In the genomic region with DNA sequence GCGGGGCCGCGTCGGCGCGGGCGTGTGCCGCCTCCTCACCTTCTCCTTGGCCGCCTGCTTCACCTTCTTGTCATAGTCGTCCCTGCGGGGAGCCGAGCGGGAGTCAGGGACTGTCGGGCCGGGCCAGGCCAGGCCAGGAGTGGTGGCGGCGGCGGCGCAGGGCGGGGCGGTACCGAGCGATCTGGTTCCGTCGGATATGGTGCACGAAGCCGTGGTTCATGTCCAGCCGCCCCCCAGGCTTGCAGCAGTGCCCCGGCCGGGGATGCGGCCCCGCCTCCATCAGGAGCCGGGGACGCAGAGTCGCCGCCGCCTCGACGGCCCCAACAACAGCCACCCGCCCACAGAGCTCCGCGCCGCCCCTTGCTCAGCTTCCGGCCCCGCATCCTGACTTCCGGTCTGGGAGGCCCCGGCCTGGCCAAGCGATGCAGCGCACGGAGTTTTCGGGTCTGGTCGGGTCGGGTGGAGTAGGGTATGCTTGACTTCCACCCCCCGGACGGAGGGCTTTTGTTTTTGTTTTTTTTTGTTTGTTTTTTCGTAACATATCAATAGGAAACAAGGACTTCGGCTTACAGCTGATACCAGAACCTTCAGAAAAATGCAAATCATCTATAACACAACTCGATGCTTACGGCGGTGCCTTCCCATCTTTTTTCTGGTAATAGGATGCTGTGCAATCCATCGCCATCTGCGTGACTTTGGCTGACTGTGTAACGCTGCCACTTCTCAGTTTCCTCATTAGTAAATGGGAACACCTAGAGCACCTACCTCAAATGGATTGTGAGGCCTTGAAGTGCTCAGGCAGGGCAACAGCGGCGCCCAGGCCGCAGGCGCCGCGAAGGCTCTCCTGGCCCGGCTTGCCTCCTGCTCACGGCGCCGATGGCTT, we compare ENCODE assay signal across 1 cellular context.
TF ChIP-seq lines count a peak whose summit lies in the region.

C2orf68 (minus strand) TSS at position 362 of the 883 bp plus-strand sequence; CDS start at position 280, 82 bp downstream.

TF ChIP-seq in HepG2, 621 proteins besides CTCF, POLR2A, EP300 and RAD21 (continued from another document and continues in another):
- TF ChIP-seq NR2F2 (IDR thresholded peaks at IDR 0.05; ENCODE audit: borderline replicate concordance, low read depth): no peak
- peak; percentile 90 for TF ChIP-seq ETV5 (CRISPR knock-in tag; IDR thresholded peaks at IDR 0.05; ENCODE audit: borderline replicate concordance)
- 0 out of 2 replicates have a peak, but pooled peaks have one; percentile 9 for TF ChIP-seq SIX1 (CRISPR knock-in tag; IDR thresholded peaks at IDR 0.05; ENCODE audit: borderline replicate concordance)
- no peak for TF ChIP-seq MBNL3 (CRISPR knock-in tag; conservative IDR thresholded peaks at IDR 0.05)
- TF ChIP-seq ZFP82 (CRISPR knock-in tag; IDR thresholded peaks at IDR 0.05; ENCODE audit: borderline replicate concordance): peak; percentile 38; the same call in 1 of the 2 replicates
- TF ChIP-seq PRDM10 (CRISPR knock-in tag; IDR thresholded peaks at IDR 0.05; ENCODE audit: low read depth): peak; percentile 73; the same call in 1 of the 2 replicates
- TF ChIP-seq, protein P1, sequence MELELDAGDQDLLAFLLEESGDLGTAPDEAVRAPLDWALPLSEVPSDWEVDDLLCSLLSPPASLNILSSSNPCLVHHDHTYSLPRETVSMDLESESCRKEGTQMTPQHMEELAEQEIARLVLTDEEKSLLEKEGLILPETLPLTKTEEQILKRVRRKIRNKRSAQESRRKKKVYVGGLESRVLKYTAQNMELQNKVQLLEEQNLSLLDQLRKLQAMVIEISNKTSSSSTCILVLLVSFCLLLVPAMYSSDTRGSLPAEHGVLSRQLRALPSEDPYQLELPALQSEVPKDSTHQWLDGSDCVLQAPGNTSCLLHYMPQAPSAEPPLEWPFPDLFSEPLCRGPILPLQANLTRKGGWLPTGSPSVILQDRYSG (CRISPR knock-in tag; IDR thresholded peaks at IDR 0.05): no peak
- TF ChIP-seq ONECUT2 (CRISPR knock-in tag; IDR thresholded peaks at IDR 0.05): no peak; the same call in 1 of the 2 replicates
- no peak for TF ChIP-seq LCORL (IDR thresholded peaks at IDR 0.05)
- no peak; the same call in 1 of the 2 replicates for TF ChIP-seq LCORL (CRISPR knock-in tag; IDR thresholded peaks at IDR 0.05)
- TF ChIP-seq HNRNPH1 (optimal IDR thresholded peaks at IDR 0.05; ENCODE audit: low read depth, low read length): peak; percentile 53
- TF ChIP-seq ZBTB10 (CRISPR knock-in tag; IDR thresholded peaks at IDR 0.05; ENCODE audit: borderline replicate concordance): no peak
- TF ChIP-seq KLF6 (CRISPR knock-in tag; IDR thresholded peaks at IDR 0.05): peak; percentile 97
- TF ChIP-seq ZNF709 (CRISPR knock-in tag; IDR thresholded peaks at IDR 0.05): peak; percentile 87
- no peak for TF ChIP-seq ZFAT (CRISPR knock-in tag; conservative IDR thresholded peaks at IDR 0.05)
- TF ChIP-seq NCOA1 (CRISPR knock-in tag; IDR thresholded peaks at IDR 0.05): no peak
- peak; percentile 74 for TF ChIP-seq NFKBIZ (CRISPR knock-in tag; IDR thresholded peaks at IDR 0.05)
- TF ChIP-seq TBP (CRISPR knock-in tag; IDR thresholded peaks at IDR 0.05): no peak
- TF ChIP-seq DR1 (CRISPR knock-in tag; IDR thresholded peaks at IDR 0.05): peak; percentile 93
- TF ChIP-seq ZNF260 (CRISPR knock-in tag; IDR thresholded peaks at IDR 0.05; ENCODE audit: borderline replicate concordance, low read depth): 0 out of 2 replicates have a peak, but pooled peaks have one; percentile 54
- peak; percentile 85 for TF ChIP-seq ARNT2 (CRISPR knock-in tag; IDR thresholded peaks at IDR 0.05; ENCODE audit: low read depth)
- peak; percentile 43; the same call in 1 of the 2 replicates for TF ChIP-seq SOX13 (IDR thresholded peaks at IDR 0.05)
- TF ChIP-seq SOX13 (CRISPR knock-in tag; conservative IDR thresholded peaks at IDR 0.05 in 1 of 2, IDR thresholded peaks at IDR 0.05 in 1 of 2): peak in 1 of 2 experiments; percentile 38; a peak in 1 of 4 replicates
- TF ChIP-seq ZNF558 (CRISPR knock-in tag; IDR thresholded peaks at IDR 0.05; ENCODE audit: borderline replicate concordance): peak; percentile 75; the same call in 1 of the 2 replicates
- TF ChIP-seq NFYB (CRISPR knock-in tag; IDR thresholded peaks at IDR 0.05): peak; percentile 25
- no peak for TF ChIP-seq FOXK2 (IDR thresholded peaks at IDR 0.05)
- TF ChIP-seq SMYD3 (CRISPR knock-in tag; IDR thresholded peaks at IDR 0.05): no peak
- TF ChIP-seq NFE2 (CRISPR knock-in tag; IDR thresholded peaks at IDR 0.05): no peak
- peak; percentile 80 for TF ChIP-seq IRF2 (CRISPR knock-in tag; IDR thresholded peaks at IDR 0.05)
- no peak; the same call in none of the 2 replicates for TF ChIP-seq ZSCAN20 (CRISPR knock-in tag; IDR thresholded peaks at IDR 0.05; ENCODE audit: borderline replicate concordance)
- peak; percentile 41; the same call in 1 of the 2 replicates for TF ChIP-seq ZNF317 (CRISPR knock-in tag; IDR thresholded peaks at IDR 0.05)
- no peak for TF ChIP-seq MTA3 (CRISPR knock-in tag; IDR thresholded peaks at IDR 0.05)
- TF ChIP-seq MZF1 (CRISPR knock-in tag; IDR thresholded peaks at IDR 0.05; ENCODE audit: borderline replicate concordance): no peak; the same call in 1 of the 2 replicates
- TF ChIP-seq ZBTB2 (CRISPR knock-in tag; IDR thresholded peaks at IDR 0.05; ENCODE audit: low read depth): peak; percentile 70
- no peak for TF ChIP-seq MAFF (IDR thresholded peaks at IDR 0.05; ENCODE audit: low read depth, low read length)
- TF ChIP-seq FOXM1 (CRISPR knock-in tag; IDR thresholded peaks at IDR 0.05): no peak
- peak; percentile 77; the same call in 1 of the 2 replicates for TF ChIP-seq GMEB1 (CRISPR knock-in tag; IDR thresholded peaks at IDR 0.05; ENCODE audit: borderline replicate concordance)
- TF ChIP-seq, protein P2, sequence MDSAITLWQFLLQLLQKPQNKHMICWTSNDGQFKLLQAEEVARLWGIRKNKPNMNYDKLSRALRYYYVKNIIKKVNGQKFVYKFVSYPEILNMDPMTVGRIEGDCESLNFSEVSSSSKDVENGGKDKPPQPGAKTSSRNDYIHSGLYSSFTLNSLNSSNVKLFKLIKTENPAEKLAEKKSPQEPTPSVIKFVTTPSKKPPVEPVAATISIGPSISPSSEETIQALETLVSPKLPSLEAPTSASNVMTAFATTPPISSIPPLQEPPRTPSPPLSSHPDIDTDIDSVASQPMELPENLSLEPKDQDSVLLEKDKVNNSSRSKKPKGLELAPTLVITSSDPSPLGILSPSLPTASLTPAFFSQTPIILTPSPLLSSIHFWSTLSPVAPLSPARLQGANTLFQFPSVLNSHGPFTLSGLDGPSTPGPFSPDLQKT (CRISPR knock-in tag; IDR thresholded peaks at IDR 0.05; ENCODE audit: borderline replicate concordance): peak; percentile 86; the same call in 1 of the 2 replicates
- TF ChIP-seq, protein P3, sequence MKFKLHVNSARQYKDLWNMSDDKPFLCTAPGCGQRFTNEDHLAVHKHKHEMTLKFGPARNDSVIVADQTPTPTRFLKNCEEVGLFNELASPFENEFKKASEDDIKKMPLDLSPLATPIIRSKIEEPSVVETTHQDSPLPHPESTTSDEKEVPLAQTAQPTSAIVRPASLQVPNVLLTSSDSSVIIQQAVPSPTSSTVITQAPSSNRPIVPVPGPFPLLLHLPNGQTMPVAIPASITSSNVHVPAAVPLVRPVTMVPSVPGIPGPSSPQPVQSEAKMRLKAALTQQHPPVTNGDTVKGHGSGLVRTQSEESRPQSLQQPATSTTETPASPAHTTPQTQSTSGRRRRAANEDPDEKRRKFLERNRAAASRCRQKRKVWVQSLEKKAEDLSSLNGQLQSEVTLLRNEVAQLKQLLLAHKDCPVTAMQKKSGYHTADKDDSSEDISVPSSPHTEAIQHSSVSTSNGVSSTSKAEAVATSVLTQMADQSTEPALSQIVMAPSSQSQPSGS (CRISPR knock-in tag; IDR thresholded peaks at IDR 0.05): no peak; the same call in 1 of the 2 replicates
- TF ChIP-seq HIC2 (CRISPR knock-in tag; IDR thresholded peaks at IDR 0.05; ENCODE audit: low read depth): no peak
- peak; percentile 97 for TF ChIP-seq AGO2 (optimal IDR thresholded peaks at IDR 0.05; ENCODE audit: low read depth, low read length)
- 0 out of 2 replicates have a peak, but pooled peaks have one; percentile 10 for TF ChIP-seq WIZ (CRISPR knock-in tag; IDR thresholded peaks at IDR 0.05)
- TF ChIP-seq ZNF333 (CRISPR knock-in tag; IDR thresholded peaks at IDR 0.05; ENCODE audit: borderline replicate concordance): 0 out of 2 replicates have a peak, but pooled peaks have one; percentile 83
- peak; percentile 88 for TF ChIP-seq DMAP1 (CRISPR knock-in tag; IDR thresholded peaks at IDR 0.05)
